26 cellular contexts compared by ENCODE assay signal in the genomic region with DNA sequence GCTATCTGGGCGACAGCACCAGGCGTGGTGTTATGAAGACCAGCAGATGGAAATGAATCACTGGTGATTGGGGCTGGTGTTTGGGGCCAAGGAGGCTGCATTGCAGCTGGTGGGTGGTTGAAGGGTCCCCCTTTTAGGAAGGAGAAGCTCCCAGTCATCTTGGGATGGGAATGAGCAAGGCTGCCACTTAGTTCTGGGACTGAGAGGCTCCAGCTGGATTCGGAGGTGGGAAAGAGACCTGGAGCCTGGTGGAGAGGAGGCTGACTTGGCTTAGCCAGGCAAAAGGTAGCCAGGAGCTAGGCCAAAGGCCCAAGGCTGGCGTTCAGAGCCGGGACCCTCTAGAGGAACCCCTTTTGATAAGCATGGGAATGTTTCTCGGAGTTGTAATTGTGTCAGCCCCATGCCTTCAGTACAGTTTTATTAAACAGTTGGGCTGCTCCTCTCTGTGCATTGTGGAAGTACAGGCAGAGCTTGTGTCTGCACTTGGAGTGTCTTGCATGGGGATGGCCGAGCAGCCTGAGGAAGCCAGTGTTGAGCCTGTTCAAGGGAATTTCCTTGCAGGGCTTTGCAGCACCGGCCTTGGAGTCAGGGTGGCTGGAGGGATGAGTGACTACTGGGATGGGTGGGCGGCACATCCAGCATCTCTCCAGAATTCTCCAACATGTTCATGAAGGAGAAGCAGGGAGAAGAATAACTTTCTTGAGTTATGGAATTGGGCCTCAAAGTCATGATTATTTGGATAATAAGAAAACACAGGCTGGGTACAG.
"Had no signal": no experiment of that assay in that cellular context is flagged by ENCODE, and none has a peak within 500 bp of the region (broad histone marks: within the 10 kb centered on the region; RNA-seq: fewer than 3 reads in every experiment).

No MANE protein-coding gene starts in this region.

- H3K27ac Mint-ChIP-seq: activated CD4-positive, alpha-beta T cell treated with anti-CD3 and anti-CD28 coated beads for 36 hours; activated CD8-positive, alpha-beta T cell treated with anti-CD3 and anti-CD28 coated beads for 36 hours; activated naive CD8-positive, alpha-beta T cell treated with anti-CD3 and anti-CD28 coated beads, Interleukin-2, amount 10 ng/mL, durations not matched to agents 7 days and 5 days had no signal

- H3K4me3 ChIP-seq: adrenal gland, body of pancreas, Peyer's patch, SJCRH30 had no signal

- H3K4me1 Mint-ChIP-seq: activated CD4-positive, alpha-beta T cell treated with anti-CD3 and anti-CD28 coated beads for 36 hours; activated naive CD8-positive, alpha-beta T cell treated with anti-CD3 and anti-CD28 coated beads, Interleukin-2, amount 10 ng/mL, durations not matched to agents 7 days and 5 days had no signal

- H3K9me3 Mint-ChIP-seq: activated CD8-positive, alpha-beta T cell treated with anti-CD3 and anti-CD28 coated beads for 36 hours; activated naive CD8-positive, alpha-beta T cell treated with anti-CD3 and anti-CD28 coated beads, Interleukin-2, amount 10 ng/mL, durations not matched to agents 7 days and 5 days had no signal

- ATAC-seq: activated CD4-positive, alpha-beta T cell treated with anti-CD3 and anti-CD28 coated beads for 36 hours; activated CD8-positive, alpha-beta T cell treated with anti-CD3 and anti-CD28 coated beads for 36 hours; body of pancreas had no signal

- H3K36me3 Mint-ChIP-seq: activated naive CD8-positive, alpha-beta T cell treated with anti-CD3 and anti-CD28 coated beads, Interleukin-2, amount 10 ng/mL, durations not matched to agents 7 days and 5 days had no signal

- H3K27ac ChIP-seq: Peyer's patch, RWPE1, SJCRH30, WERI-Rb-1 had no signal

- H3K27me3 ChIP-seq: adrenal gland, body of pancreas, Peyer's patch, SJCRH30 had no signal

- H3K36me3 ChIP-seq: adrenal gland, Peyer's patch, SJCRH30, WERI-Rb-1 had no signal

- H3K4me1 ChIP-seq: adrenal gland, Peyer's patch, SJCRH30 had no signal

- H3K4me3 Mint-ChIP-seq: activated CD4-positive, alpha-beta T cell treated with anti-CD3 and anti-CD28 coated beads for 36 hours; activated CD8-positive, alpha-beta T cell treated with anti-CD3 and anti-CD28 coated beads for 36 hours; activated naive CD8-positive, alpha-beta T cell treated with anti-CD3 and anti-CD28 coated beads, Interleukin-2, amount 10 ng/mL, durations not matched to agents 7 days and 5 days had no signal

- H3K9me3 ChIP-seq: adrenal gland, body of pancreas, Peyer's patch, SJCRH30, SK-N-SH had no signal

- DNase-seq: activated CD4-positive, alpha-beta T cell treated with anti-CD3 and anti-CD28 coated beads for 36 hours; activated CD8-positive, alpha-beta memory T cell treated with anti-CD3 and anti-CD28 coated beads, Interleukin-2, amount 50 U/mL, for 48 hours; activated CD8-positive, alpha-beta T cell treated with anti-CD3 and anti-CD28 coated beads for 36 hours; activated naive CD4-positive, alpha-beta T cell treated with anti-CD3 and anti-CD28 coated beads, Interleukin-2, amount 50 U/mL, for 16 hours; activated naive CD8-positive, alpha-beta T cell treated with anti-CD3 and anti-CD28 coated beads, Interleukin-2, amount 10 ng/mL, durations not matched to agents 7 days and 5 days; activated T-cell treated with anti-CD3 and anti-CD28 coated beads, Interleukin-2, amount 50 U/mL, for 1 hour; adrenal gland; anterior cingulate cortex; body of pancreas; central memory CD4-positive, alpha-beta T cell; Karpas-422; MM.1S; NCI-H1105; NCI-H1436 treated with DMSO at 0.1 percent for 48 hours; NCI-H187; NCI-H2081; NCI-H510A treated with DMSO at 0.1 percent for 48 hours; NCI-H69; NK-92 treated with Interleukin-12 subunit alpha and Interleukin-12 subunit beta, amount 100 ng/mL, for 24 hours; Peyer's patch; Right ventricle myocardium superior; SJCRH30; SK-N-SH; T-helper 1 cell; WERI-Rb-1 had no signal
